ENCODE assay signal across 12 cellular contexts in genomic region chr1:84300501-84300900, GRCh38. TPM values are rescaled to one million over a fixed set of nuclear protein-coding genes. Genes with fewer than 3 reads are reported as not detected.
A peak's percentile ranks its signal among the peaks of the same experiment; 100 is the strongest.
DNase-seq lines count a peak whose midpoint lies in the region; TF ChIP-seq lines count a peak whose summit lies in the region.
"Had no signal": no experiment of that assay in that cellular context is flagged by ENCODE, and none has a peak within 500 bp of the region (broad histone marks: within the 10 kb centered on the region; RNA-seq: fewer than 3 reads in every experiment).

No MANE protein-coding gene starts in this region.

- H3K36me3 Mint-ChIP-seq in brain: no peaks in the 10 kb centered on the region

- H3K9me3 ChIP-seq in muscle layer of colon (ENCODE audit: low read length) (no peaks in the 10 kb centered on the region), thyroid gland (no peaks in the 10 kb centered on the region)
- H3K9me3 ChIP-seq: right lobe of liver had no signal

- peaks cover 71% of the 10 kb centered on the region for H3K4me1 Mint-ChIP-seq in brain

- H3K4me3 ChIP-seq in muscle layer of colon (ENCODE audit: low read depth in 1 of 2, low read length in 2 of 2): no peak overlapping the region
- no peak overlapping the region for H3K4me3 ChIP-seq in thyroid gland (replicated peaks in 1 of 3)
- H3K4me3 ChIP-seq: right lobe of liver had no signal

- peaks cover 5 to 14% (median 8%) of the 10 kb centered on the region in 5 experiments for H3K9me3 Mint-ChIP-seq in brain
- H3K9me3 Mint-ChIP-seq: activated T-cell treated with anti-CD3 and anti-CD28 coated beads, Interleukin-2, amount 50 U/mL, for 72 hours had no signal

- intact Hi-C loops in thyroid gland (cut with DNase I): no loop called here

- peaks cover 4% of the 10 kb centered on the region for H3K27me3 Mint-ChIP-seq in brain

- no peaks in the 10 kb centered on the region for H3K36me3 ChIP-seq in muscle layer of colon (ENCODE audit: insufficient read depth, low read length)
- no peaks in the 10 kb centered on the region for H3K36me3 ChIP-seq in thyroid gland
- H3K36me3 ChIP-seq: right lobe of liver had no signal

- TF ChIP-seq CTCF in brain (conservative IDR thresholded peaks at IDR 0.05) (no peak), thyroid gland (IDR thresholded peaks at IDR 0.05) (no peak)

- TF ChIP-seq POLR2A in thyroid gland (IDR thresholded peaks at IDR 0.05): no peak

- H3K27ac ChIP-seq in muscle layer of colon (ENCODE audit: low read depth, low read length) (peak overlapping the region; percentile 22), thyroid gland (peak overlapping the region; percentile 91 to 97 (median 95))
- H3K27ac ChIP-seq: right lobe of liver had no signal

- H3K27ac Mint-ChIP-seq in brain: peak overlapping the region; percentile 96 to 99 (median 98)
- H3K27ac Mint-ChIP-seq: activated T-cell treated with anti-CD3 and anti-CD28 coated beads, Interleukin-2, amount 50 U/mL, for 72 hours had no signal

- H3K9ac ChIP-seq in muscle layer of colon (ENCODE audit: low read length): no peak overlapping the region

- peak overlapping the region; percentile 84 to 92 (median 89) for H3K4me3 Mint-ChIP-seq in brain

- H3K27me3 ChIP-seq in muscle layer of colon (ENCODE audit: control insufficient read depth in 1 of 2, insufficient read depth in 2 of 2, low read length in 2 of 2): no peaks in the 10 kb centered on the region
- H3K27me3 ChIP-seq in thyroid gland: no peaks in the 10 kb centered on the region
- H3K27me3 ChIP-seq: right lobe of liver had no signal

- WGBS in thyroid gland, 2 donors: 76 to 90% methylated on average over 1 of the region's 1 CpG

- peak; percentile 32 for DNase-seq in NCI-H510A treated with DMSO at 0.1 percent for 48 hours (lab: John Stamatoyannopoulos, UW)
- DNase-seq in NCI-H510A (lab: John Stamatoyannopoulos, UW): no peak
- no peak for DNase-seq in thyroid gland
- no peak for DNase-seq in HPDE6-E6E7 (ENCODE audit: extremely low spot score)
- no peak for DNase-seq in NCI-H774 (lab: John Stamatoyannopoulos, UW)
- no peak for DNase-seq in DMS53 (lab: John Stamatoyannopoulos, UW)
- DNase-seq: activated CD4-positive, CD25-positive, alpha-beta regulatory T cell treated with anti-CD3 and anti-CD28 coated beads, Interleukin-2, amount 50 U/mL, for 72 hours; activated T-cell treated with anti-CD3 and anti-CD28 coated beads, Interleukin-2, amount 50 U/mL, for 72 hours; NCI-H1105 treated with DMSO at 0.1 percent for 48 hours; right lobe of liver had no signal

- H3K4me1 ChIP-seq in muscle layer of colon (ENCODE audit: insufficient read depth, low read length): peaks cover 27% of the 10 kb centered on the region
- H3K4me1 ChIP-seq in thyroid gland: peaks cover 19 to 25% of the 10 kb centered on the region in 2 donors

RNA-seq across cellular contexts. Expression of gene SAMD13, which starts 1.0 kb away (rescaled TPM):
- 0.49 TPM for polyA plus RNA-seq in brain (ENCODE audit: insufficient read depth, low read depth, low replicate concordance)
- total RNA-seq in thyroid gland: 1 to 10 TPM; 5.6 to 9.5 (median 5.9) TPM
